In genomic region chr7:36215017-36215621, GRCh38 we compare ENCODE assay signal across 22 cellular contexts.
A peak's percentile ranks its signal among the peaks of the same experiment; 100 is the strongest.
DNase-seq lines count a peak whose midpoint lies in the region; ATAC-seq, FAIRE-seq and TF ChIP-seq lines count a peak whose summit lies in the region.
"Had no signal": no experiment of that assay in that cellular context is flagged by ENCODE, and none has a peak within 500 bp of the region (broad histone marks: within the 10 kb centered on the region; RNA-seq: fewer than 3 reads in every experiment).

No MANE protein-coding gene starts in this region.

- peak overlapping the region; percentile 84; the same call in 1 of the 2 replicates for H2BK12ac ChIP-seq in H1 (ENCODE audit: low read depth, low read length)

- H4K5ac ChIP-seq in H1 (ENCODE audit: insufficient read length, low read depth, low read length): no peak overlapping the region

- no peak overlapping the region for H3K14ac ChIP-seq in H1 (ENCODE audit: insufficient read length)

- no peaks in the 10 kb centered on the region; the same call in 1 of the 2 replicates for H3K23me2 ChIP-seq in H1 (ENCODE audit: low read depth, low read length)

- H3K4ac ChIP-seq in H1 (replicated peaks; ENCODE audit: insufficient read length, low read depth, low read length): no peak overlapping the region

- H4K20me1 ChIP-seq in HepG2 (ENCODE audit: insufficient read depth, low read length) (no peaks in the 10 kb centered on the region), H1 (replicated peaks in 1 of 2; ENCODE audit: control insufficient read depth in 1 of 2, insufficient read depth in 2 of 2, low read length in 2 of 2) (no peaks in the 10 kb centered on the region)

- no TSS peak for BruUV-seq in HepG2 (replicated peaks; lab: Mats Ljungman, UMichigan)

- CTCF ChIA-PET in HepG2 (lab: Yijun Ruan, JAX; ENCODE audit: low intra/inter-chr PET ratio, low total read pairs): no interaction called here
- CTCF ChIA-PET in H1 (lab: Charles Lee; ENCODE audit: partially characterized antibody): interaction anchor here (0.9 to 1.2 kb wide), 5 partner anchors 9 to 76 kb away, joined by 3 to 4 read pairs (median 4); no protein-coding TSS in a partner anchor

- POLR2A ChIA-PET in HepG2 (lab: Yijun Ruan, JAX): no interaction called here
- POLR2A ChIA-PET in H1 (lab: Charles Lee; ENCODE audit: partially characterized antibody): interaction anchor here (1.1 to 1.3 kb wide), 2 partner anchors 9 to 20 kb away, joined by 3 to 5 read pairs; no protein-coding TSS in a partner anchor

- peak overlapping the region; percentile 75; the same call in 1 of the 2 replicates for H2BK5ac ChIP-seq in H1 (ENCODE audit: low read depth, low read length)

- H3K27me3 ChIP-seq in HepG2 (ENCODE audit: control insufficient read depth in 1 of 2, insufficient read depth in 2 of 2, low read length in 2 of 2): no peaks in the 10 kb centered on the region
- H3K27me3 ChIP-seq in right lobe of liver: no peaks in the 10 kb centered on the region
- H3K27me3 ChIP-seq in H1 (replicated peaks in 1 of 4; ENCODE audit: control insufficient read depth in 3 of 4, extremely low read depth in 1 of 4, insufficient read depth in 3 of 4, low read length in 3 of 4): no peaks in the 10 kb centered on the region
- no peaks in the 10 kb centered on the region; the same call in 1 of the 2 replicates for H3K27me3 ChIP-seq in SJCRH30
- H3K27me3 ChIP-seq: tibial nerve had no signal

- TF ChIP-seq POLR2A in HepG2 (IDR thresholded peaks at IDR 0.05; ENCODE audit: insufficient read depth in 1 of 2, low read depth in 2 of 2, low read length in 2 of 2) (no peak), right lobe of liver (IDR thresholded peaks at IDR 0.05) (no peak), H1 (IDR thresholded peaks at IDR 0.05; ENCODE audit: control extremely low read depth in 1 of 2, low read depth in 2 of 2, low read length in 2 of 2) (no peak)

- H3K18ac ChIP-seq in H1 (ENCODE audit: extremely low read depth, low read length): peak overlapping the region; percentile 71; the same call in 1 of the 2 replicates

- peaks cover 58% of the 10 kb centered on the region for H3K4me1 Mint-ChIP-seq in mesothelial cell of epicardium
- H3K4me1 Mint-ChIP-seq: naive B cell; stimulated activated memory B cell treated with anti-CD40 and anti-IgM and Interleukin-4, amounts not matched to agents 10 μg/mL and 1 μg/mL and 100 μg/mL, for 72 hours had no signal

- no peak overlapping the region for H2BK120ac ChIP-seq in H1 (replicated peaks; ENCODE audit: low read depth, low read length)

- no peak overlapping the region for H3K4me3 Mint-ChIP-seq in mesothelial cell of epicardium
- H3K4me3 Mint-ChIP-seq: activated CD8-positive, alpha-beta T cell treated with anti-CD3 and anti-CD28 coated beads for 36 hours; activated naive CD4-positive, alpha-beta T cell treated with anti-CD3 and anti-CD28 coated beads, Interleukin-2, amount 50 U/mL, for 24 hours; activated T-cell treated with anti-CD3 and anti-CD28 coated beads, Interleukin-2, amount 50 U/mL, for 72 hours; CD14-positive monocyte; naive B cell; stimulated activated memory B cell treated with anti-CD40 and anti-IgM and Interleukin-4, amounts not matched to agents 10 μg/mL and 1 μg/mL and 100 μg/mL, for 72 hours; T-helper 17 cell had no signal

- H3K27ac ChIP-seq in HepG2 (ENCODE audit: extremely low read length, insufficient read depth, low read length) (peak overlapping the region; percentile 48), right lobe of liver (no peak overlapping the region), H1 (ENCODE audit: low read depth, low read length) (no peak overlapping the region), SJCRH30 (no peak overlapping the region)
- H3K27ac ChIP-seq: epithelial cell of prostate, lower lobe of right lung, tibial nerve, WERI-Rb-1 had no signal

- H3K9me3 Mint-ChIP-seq in mesothelial cell of epicardium: peaks cover 3% of the 10 kb centered on the region
- H3K9me3 Mint-ChIP-seq: activated CD8-positive, alpha-beta T cell treated with anti-CD3 and anti-CD28 coated beads for 36 hours; activated naive CD4-positive, alpha-beta T cell treated with anti-CD3 and anti-CD28 coated beads, Interleukin-2, amount 50 U/mL, for 24 hours; activated T-cell treated with anti-CD3 and anti-CD28 coated beads, Interleukin-2, amount 50 U/mL, for 72 hours; naive B cell; stimulated activated memory B cell treated with anti-CD40 and anti-IgM and Interleukin-4, amounts not matched to agents 10 μg/mL and 1 μg/mL and 100 μg/mL, for 72 hours had no signal

- no peak overlapping the region for H4K8ac ChIP-seq in H1 (ENCODE audit: extremely low read depth, insufficient read depth, low read length)

- DNase-seq in HepG2 (ENCODE audit: low spot score) (no peak), right lobe of liver (no peak), H1 (ENCODE audit: low read depth in 1 of 2, low spot score in 2 of 2) (no peak), mesothelial cell of epicardium (ENCODE audit: low spot score in 2 of 2, unreplicated experiment in 2 of 2) (no peak), SJCRH30 (no peak)
- no peak for DNase-seq in activated CD4-positive, CD25-positive, alpha-beta regulatory T cell treated with anti-CD3 and anti-CD28 coated beads, Interleukin-2, amount 50 U/mL, for 72 hours
- no peak for DNase-seq in activated CD4-positive, alpha-beta T cell treated with anti-CD3 and anti-CD28 coated beads for 48 hours
- DNase-seq: activated CD8-positive, alpha-beta T cell treated with anti-CD3 and anti-CD28 coated beads for 36 hours; activated T-cell treated with anti-CD3 and anti-CD28 coated beads, Interleukin-2, amount 50 U/mL, for 72 hours; lower lobe of right lung; naive B cell; NCI-H1930; NCI-H524 treated with DMSO at 0.1 percent for 48 hours; SHP77; T-helper 17 cell; WERI-Rb-1 had no signal

- H3K56ac ChIP-seq in H1 (replicated peaks; ENCODE audit: insufficient read length, low read depth, low read length): no peak overlapping the region

- H2BK20ac ChIP-seq in H1 (ENCODE audit: low read length): no peak overlapping the region

- ATAC-seq in HepG2 (no peak), right lobe of liver (no peak), GM18858 (IDR thresholded peaks at IDR 0.05; ENCODE audit: unreplicated experiment) (no peak)
- ATAC-seq: activated CD8-positive, alpha-beta T cell treated with anti-CD3 and anti-CD28 coated beads for 36 hours; activated T-cell treated with anti-CD3 and anti-CD28 coated beads, Interleukin-2, amount 50 U/mL, for 72 hours; stimulated activated memory B cell treated with anti-CD40 and anti-IgM and Interleukin-4, amounts not matched to agents 10 μg/mL and 1 μg/mL and 100 μg/mL, for 72 hours; T-helper 17 cell had no signal

- H2AFZ ChIP-seq in HepG2 (ENCODE audit: low read length) (no peak overlapping the region), H1 (ENCODE audit: low read length) (no peak overlapping the region)

- H3K79me2 ChIP-seq in HepG2 (ENCODE audit: insufficient read depth, low read length) (peaks cover 2% of the 10 kb centered on the region), H1 (ENCODE audit: control insufficient read depth in 1 of 2, insufficient read depth in 2 of 2, low read length in 2 of 2) (no peaks in the 10 kb centered on the region)

- no peak for TF ChIP-seq EP300 in HepG2 (IDR thresholded peaks at IDR 0.05; ENCODE audit: low read depth in 2 of 2, low read length in 2 of 2)
- no peak for TF ChIP-seq EP300 in HepG2 (CRISPR knock-in tag; IDR thresholded peaks at IDR 0.05; ENCODE audit: borderline replicate concordance)
- TF ChIP-seq EP300 in H1 (IDR thresholded peaks at IDR 0.05; ENCODE audit: borderline replicate concordance in 1 of 2, low read depth in 2 of 2, low read length in 2 of 2): no peak

- no peak overlapping the region for H2BK15ac ChIP-seq in H1 (ENCODE audit: low read length)

- no peak overlapping the region for H4K91ac ChIP-seq in H1 (replicated peaks; ENCODE audit: insufficient read length, low read length)

- no peaks in the 10 kb centered on the region for H3K79me1 ChIP-seq in H1 (ENCODE audit: low read depth, low read length)

- H3K9me3 ChIP-seq in HepG2 (ENCODE audit: low read length) (no peaks in the 10 kb centered on the region), right lobe of liver (no peaks in the 10 kb centered on the region), H1 (ENCODE audit: insufficient read depth in 2 of 2, low read depth in 1 of 2, low read length in 1 of 2) (no peaks in the 10 kb centered on the region), SJCRH30 (replicated peaks) (no peaks in the 10 kb centered on the region)
- H3K9me3 ChIP-seq: lower lobe of right lung, tibial nerve had no signal

- H3K23ac ChIP-seq in H1 (ENCODE audit: insufficient read length): no peak overlapping the region

- in situ Hi-C loops in HepG2 (cut with HindIII; ENCODE audit: extremely low pct_ligation_motif_present, low pct_unique_long_range_greater_than_20kb): no loop called here

- WGBS in HepG2 (ENCODE audit: low lambda C conversion rate): 98% methylated on average over 13 of the region's 15 CpGs
- 100% methylated on average over 2 of the region's 15 CpGs for WGBS in right lobe of liver (ENCODE audit: insufficient coverage, low coverage, low lambda C conversion rate, missing lambda C conversion rate)
- WGBS in H1 (ENCODE audit: extremely low coverage in 1 of 2, insufficient coverage in 1 of 2, insufficient read length in 1 of 2, insufficient replicate concordance in 2 of 2, low coverage in 1 of 2, low lambda C conversion rate in 2 of 2, missing lambda C conversion rate in 1 of 2), 2 experiments: 67% methylated on average over 15 of the region's 15 CpGs; no CpG with 5 or more reads in 1 of the 2 experiments

- H3K36me3 ChIP-seq in HepG2 (replicated peaks in 1 of 2; ENCODE audit: control insufficient read depth in 1 of 2, insufficient read depth in 2 of 2, low read length in 2 of 2) (no peaks in the 10 kb centered on the region), right lobe of liver (no peaks in the 10 kb centered on the region), H1 (ENCODE audit: control insufficient read depth in 2 of 4, insufficient read depth in 4 of 4, low read length in 3 of 4) (no peaks in the 10 kb centered on the region), SJCRH30 (no peaks in the 10 kb centered on the region)
- H3K36me3 ChIP-seq: lower lobe of right lung, tibial nerve, WERI-Rb-1 had no signal

- H3K27me3 Mint-ChIP-seq in mesothelial cell of epicardium (ENCODE audit: low read depth): no peaks in the 10 kb centered on the region
- H3K27me3 Mint-ChIP-seq: activated CD8-positive, alpha-beta T cell treated with anti-CD3 and anti-CD28 coated beads for 36 hours; activated naive CD4-positive, alpha-beta T cell treated with anti-CD3 and anti-CD28 coated beads, Interleukin-2, amount 50 U/mL, for 24 hours; stimulated activated memory B cell treated with anti-CD40 and anti-IgM and Interleukin-4, amounts not matched to agents 10 μg/mL and 1 μg/mL and 100 μg/mL, for 72 hours; T-helper 17 cell had no signal

- TF ChIP-seq CTCF in HepG2 (CRISPR knock-in tag; IDR thresholded peaks at IDR 0.05) (no peak), right lobe of liver (IDR thresholded peaks at IDR 0.05) (no peak), H1 (IDR thresholded peaks at IDR 0.05; ENCODE audit: control extremely low read depth in 1 of 3, insufficient read depth in 1 of 3, low read depth in 1 of 3, low read length in 3 of 3) (no peak), mesothelial cell of epicardium (IDR thresholded peaks at IDR 0.05; ENCODE audit: unreplicated experiment) (no peak)

- TF ChIP-seq RAD21 in HepG2 (CRISPR knock-in tag; IDR thresholded peaks at IDR 0.05) (no peak), H1 (IDR thresholded peaks at IDR 0.05 in 1 of 2, conservative IDR thresholded peaks at IDR 0.05 in 1 of 2; ENCODE audit: low read depth in 2 of 2, low read length in 2 of 2) (no peak)

- H2AK5ac ChIP-seq in H1 (ENCODE audit: low read depth, low read length): 0 out of 2 replicates have a peak overlapping the region, but pooled peaks have one; percentile 53

- H3K27ac Mint-ChIP-seq in mesothelial cell of epicardium: peak overlapping the region; percentile 94
- H3K27ac Mint-ChIP-seq: activated CD8-positive, alpha-beta T cell treated with anti-CD3 and anti-CD28 coated beads for 36 hours; activated naive CD4-positive, alpha-beta T cell treated with anti-CD3 and anti-CD28 coated beads, Interleukin-2, amount 50 U/mL, for 24 hours; activated T-cell treated with anti-CD3 and anti-CD28 coated beads, Interleukin-2, amount 50 U/mL, for 72 hours; CD14-positive monocyte; naive B cell; stimulated activated memory B cell treated with anti-CD40 and anti-IgM and Interleukin-4, amounts not matched to agents 10 μg/mL and 1 μg/mL and 100 μg/mL, for 72 hours; T-helper 17 cell had no signal

- H3K9ac ChIP-seq in HepG2 (ENCODE audit: insufficient read depth, low read depth, low read length) (no peak overlapping the region), H1 (replicated peaks in 1 of 4; ENCODE audit: extremely low read depth in 1 of 4, low read depth in 3 of 4, low read length in 3 of 4) (no peak overlapping the region)

- intact Hi-C loops in HepG2 (cut with micrococcal nuclease; ENCODE audit: unreplicated experiment): no loop called here
- intact Hi-C loops in right lobe of liver (cut with DNase I): no loop called here

- H3K4me2 ChIP-seq in HepG2 (ENCODE audit: low read depth, low read length) (no peak overlapping the region), H1 (ENCODE audit: insufficient read depth in 1 of 2, low read depth in 2 of 2, low read length in 2 of 2) (peak overlapping the region; percentile 13 to 31; a peak in 3 of 4 replicates)

- H3K4me1 ChIP-seq in HepG2 (ENCODE audit: insufficient read depth, low read length) (peaks cover 39% of the 10 kb centered on the region), right lobe of liver (peaks cover 0 to 12% (median 5%) of the 10 kb centered on the region in 4 donors), H1 (replicated peaks in 1 of 4; ENCODE audit: control insufficient read depth in 3 of 4, insufficient read depth in 4 of 4, low read length in 3 of 4) (peaks cover 6 to 13% (median 9%) of the 10 kb centered on the region in 4 experiments; a peak in 6 of 7 replicates), SJCRH30 (no peaks in the 10 kb centered on the region)
- H3K4me1 ChIP-seq: lower lobe of right lung had no signal

- H3K4me3 ChIP-seq in HepG2 (replicated peaks in 1 of 3; ENCODE audit: insufficient read depth in 1 of 3, low read depth in 2 of 3, low read length in 3 of 3) (no peak overlapping the region), right lobe of liver (no peak overlapping the region), H1 (ENCODE audit: extremely low read depth in 1 of 4, insufficient read depth in 2 of 4, low read depth in 3 of 4, low read length in 4 of 4) (no peak overlapping the region), SJCRH30 (no peak overlapping the region)
- H3K4me3 ChIP-seq: lower lobe of right lung, tibial nerve had no signal

- H3K36me3 Mint-ChIP-seq in mesothelial cell of epicardium: peaks cover 3% of the 10 kb centered on the region
- H3K36me3 Mint-ChIP-seq: activated naive CD4-positive, alpha-beta T cell treated with anti-CD3 and anti-CD28 coated beads, Interleukin-2, amount 50 U/mL, for 24 hours; naive B cell; stimulated activated memory B cell treated with anti-CD40 and anti-IgM and Interleukin-4, amounts not matched to agents 10 μg/mL and 1 μg/mL and 100 μg/mL, for 72 hours had no signal

- FAIRE-seq in HepG2 (lab: Jason Lieb, UNC) (no peak), H1 (lab: Jason Lieb, UNC) (no peak)
